14 cellular contexts compared by ENCODE assay signal in genomic region chr5:74275204-74275992, GRCh38.
A peak's percentile ranks its signal among the peaks of the same experiment; 100 is the strongest.
DNase-seq lines count a peak whose midpoint lies in the region; ATAC-seq and TF ChIP-seq lines count a peak whose summit lies in the region.
"Had no signal": no experiment of that assay in that cellular context is flagged by ENCODE, and none has a peak within 500 bp of the region (broad histone marks: within the 10 kb centered on the region; RNA-seq: fewer than 3 reads in every experiment).

No MANE protein-coding gene starts in this region.

- ATAC-seq in psoas muscle: peak in 3 of 4 donors; percentile 40 to 60 (median 43)
- ATAC-seq in stimulated activated memory B cell treated with anti-CD40 and anti-IgM and Interleukin-4, amounts not matched to agents 10 μg/mL and 1 μg/mL and 100 μg/mL, for 72 hours: no peak
- ATAC-seq: activated naive CD8-positive, alpha-beta T cell treated with anti-CD3 and anti-CD28 coated beads, Interleukin-2, amount 50 U/mL, for 24 hours; T-cell had no signal

- POLR2A ChIA-PET in CD8-positive, alpha-beta memory T cell (lab: Charles Lee): no interaction called here

- CTCF ChIA-PET in CD8-positive, alpha-beta memory T cell (lab: Charles Lee): no interaction called here

- no peak overlapping the region for H3K4me2 ChIP-seq in fibroblast of lung (ENCODE audit: extremely low read depth, insufficient read depth, low read length)
- H3K4me2 ChIP-seq: BLaER1 treated with 17β-estradiol and CSF1 and Interleukin-3, amounts not matched to agents 10 nM and 100 nM had no signal

- H3K4me3 Mint-ChIP-seq in CD14-positive monocyte: peak overlapping the region; percentile 7 to 39
- no peak overlapping the region for H3K4me3 Mint-ChIP-seq in stimulated activated memory B cell treated with anti-CD40 and anti-IgM and Interleukin-4, amounts not matched to agents 10 μg/mL and 1 μg/mL and 100 μg/mL, for 72 hours
- no peak overlapping the region for H3K4me3 Mint-ChIP-seq in CD8-positive, alpha-beta memory T cell
- H3K4me3 Mint-ChIP-seq: activated naive CD8-positive, alpha-beta T cell treated with anti-CD3 and anti-CD28 coated beads, Interleukin-2, amount 50 U/mL, for 24 hours; dendritic cell treated with granulocyte-macrophage colony-stimulating factor and Interleukin-4, amounts not matched to agents 40 ng/mL and 50 ng/mL, for 4 days; T-cell had no signal

- H3K36me3 ChIP-seq in fibroblast of lung (ENCODE audit: control insufficient read depth, insufficient read depth, low read length) (no peaks in the 10 kb centered on the region), psoas muscle (ENCODE audit: insufficient read depth in 1 of 2, low read depth in 1 of 2) (no peaks in the 10 kb centered on the region)
- H3K36me3 ChIP-seq in CD8-positive, alpha-beta memory T cell (ENCODE audit: insufficient read depth, low read length): no peaks in the 10 kb centered on the region
- H3K36me3 ChIP-seq: BLaER1 treated with 17β-estradiol and CSF1 and Interleukin-3, amounts not matched to agents 10 nM and 100 nM; tibial nerve had no signal

- H3K27me3 ChIP-seq in fibroblast of lung (ENCODE audit: control insufficient read depth, insufficient read depth, low read length) (no peaks in the 10 kb centered on the region), psoas muscle (ENCODE audit: insufficient read depth in 3 of 3, low read length in 2 of 3) (no peaks in the 10 kb centered on the region)
- no peaks in the 10 kb centered on the region for H3K27me3 ChIP-seq in CD8-positive, alpha-beta memory T cell (ENCODE audit: insufficient read depth, low read length, poor library complexity, severe bottlenecking)
- H3K27me3 ChIP-seq: BLaER1 treated with 17β-estradiol and CSF1 and Interleukin-3, amounts not matched to agents 10 nM and 100 nM; tibial nerve had no signal

- 72 to 75% (median 72%) methylated on average over 7 of the region's 7 CpGs for WGBS in psoas muscle, 3 donors

- TF ChIP-seq CTCF in CD14-positive monocyte (IDR thresholded peaks at IDR 0.05) (no peak), fibroblast of lung (conservative IDR thresholded peaks at IDR 0.05 in 1 of 2, IDR thresholded peaks at IDR 0.05 in 1 of 2; ENCODE audit: low read depth in 1 of 2, low read length in 2 of 2) (no peak), psoas muscle (IDR thresholded peaks at IDR 0.05) (no peak)

- H3K4me3 ChIP-seq in fibroblast of lung (replicated peaks in 1 of 4; ENCODE audit: control extremely low read depth in 1 of 4, insufficient read depth in 1 of 4, low read depth in 3 of 4, low read length in 4 of 4) (no peak overlapping the region), psoas muscle (no peak overlapping the region)
- H3K4me3 ChIP-seq in CD8-positive, alpha-beta memory T cell (ENCODE audit: low read length): no peak overlapping the region
- H3K4me3 ChIP-seq: BLaER1 treated with 17β-estradiol and CSF1 and Interleukin-3, amounts not matched to agents 10 nM and 100 nM had no signal

- H3K36me3 Mint-ChIP-seq in CD14-positive monocyte: peaks cover 0 to 5% of the 10 kb centered on the region in 2 donors
- H3K36me3 Mint-ChIP-seq in stimulated activated memory B cell treated with anti-CD40 and anti-IgM and Interleukin-4, amounts not matched to agents 10 μg/mL and 1 μg/mL and 100 μg/mL, for 72 hours: no peaks in the 10 kb centered on the region
- H3K36me3 Mint-ChIP-seq in CD8-positive, alpha-beta memory T cell: no peaks in the 10 kb centered on the region
- H3K36me3 Mint-ChIP-seq: T-cell had no signal

- H3K27me3 Mint-ChIP-seq in CD14-positive monocyte (ENCODE audit: low read depth in 3 of 3): peaks cover 0 to 3% (median 0%) of the 10 kb centered on the region in 3 donors
- peaks cover 30% of the 10 kb centered on the region for H3K27me3 Mint-ChIP-seq in stimulated activated memory B cell treated with anti-CD40 and anti-IgM and Interleukin-4, amounts not matched to agents 10 μg/mL and 1 μg/mL and 100 μg/mL, for 72 hours
- peaks cover 0 to 7% of the 10 kb centered on the region in 2 donors for H3K27me3 Mint-ChIP-seq in CD8-positive, alpha-beta memory T cell
- H3K27me3 Mint-ChIP-seq: dendritic cell treated with granulocyte-macrophage colony-stimulating factor and Interleukin-4, amounts not matched to agents 40 ng/mL and 50 ng/mL, for 4 days had no signal

- H3K9me3 ChIP-seq in fibroblast of lung (ENCODE audit: control insufficient read depth, insufficient read depth, low read depth, low read length) (no peaks in the 10 kb centered on the region), psoas muscle (no peaks in the 10 kb centered on the region)
- H3K9me3 ChIP-seq in CD8-positive, alpha-beta memory T cell (ENCODE audit: low read length): no peaks in the 10 kb centered on the region
- H3K9me3 ChIP-seq: BLaER1 treated with 17β-estradiol and CSF1 and Interleukin-3, amounts not matched to agents 10 nM and 100 nM; tibial nerve had no signal

- no peaks in the 10 kb centered on the region for H3K4me1 ChIP-seq in fibroblast of lung (ENCODE audit: control insufficient read depth, extremely low read depth, insufficient read depth, low read length)
- no peaks in the 10 kb centered on the region for H3K4me1 ChIP-seq in psoas muscle
- no peaks in the 10 kb centered on the region for H3K4me1 ChIP-seq in CD8-positive, alpha-beta memory T cell (ENCODE audit: insufficient read depth, low read length)

- H3K9ac ChIP-seq in fibroblast of lung (ENCODE audit: insufficient read depth, low read length): no peak overlapping the region
- H3K9ac ChIP-seq: BLaER1 treated with 17β-estradiol and CSF1 and Interleukin-3, amounts not matched to agents 10 nM and 100 nM had no signal

- no peaks in the 10 kb centered on the region for H3K9me3 Mint-ChIP-seq in CD14-positive monocyte
- H3K9me3 Mint-ChIP-seq in stimulated activated memory B cell treated with anti-CD40 and anti-IgM and Interleukin-4, amounts not matched to agents 10 μg/mL and 1 μg/mL and 100 μg/mL, for 72 hours: no peaks in the 10 kb centered on the region
- no peaks in the 10 kb centered on the region for H3K9me3 Mint-ChIP-seq in CD8-positive, alpha-beta memory T cell
- H3K9me3 Mint-ChIP-seq: activated naive CD8-positive, alpha-beta T cell treated with anti-CD3 and anti-CD28 coated beads, Interleukin-2, amount 50 U/mL, for 24 hours; dendritic cell treated with granulocyte-macrophage colony-stimulating factor and Interleukin-4, amounts not matched to agents 40 ng/mL and 50 ng/mL, for 4 days; T-cell had no signal

- H3K4me1 Mint-ChIP-seq in CD14-positive monocyte: peaks cover 54% of the 10 kb centered on the region
- no peaks in the 10 kb centered on the region for H3K4me1 Mint-ChIP-seq in stimulated activated memory B cell treated with anti-CD40 and anti-IgM and Interleukin-4, amounts not matched to agents 10 μg/mL and 1 μg/mL and 100 μg/mL, for 72 hours
- H3K4me1 Mint-ChIP-seq in CD8-positive, alpha-beta memory T cell: no peaks in the 10 kb centered on the region
- H3K4me1 Mint-ChIP-seq: activated naive CD8-positive, alpha-beta T cell treated with anti-CD3 and anti-CD28 coated beads, Interleukin-2, amount 50 U/mL, for 24 hours; T-cell had no signal

- intact Hi-C loops in CD14-positive monocyte (cut with micrococcal nuclease) (loop anchor here in 1 of 2 donors (10.0 kb wide), 1 partner anchor 369 kb away; the partner anchor contains the start of gene ENC1), psoas muscle (cut with DNase I) (no loop called here)

- H4K20me1 ChIP-seq in fibroblast of lung (ENCODE audit: control insufficient read depth, extremely low read depth, insufficient read depth, low read length): no peaks in the 10 kb centered on the region
- H4K20me1 ChIP-seq: BLaER1 treated with 17β-estradiol and CSF1 and Interleukin-3, amounts not matched to agents 10 nM and 100 nM had no signal

- H3K27ac Mint-ChIP-seq in CD14-positive monocyte: peak overlapping the region; percentile 78 to 96 (median 93)
- no peak overlapping the region for H3K27ac Mint-ChIP-seq in stimulated activated memory B cell treated with anti-CD40 and anti-IgM and Interleukin-4, amounts not matched to agents 10 μg/mL and 1 μg/mL and 100 μg/mL, for 72 hours
- H3K27ac Mint-ChIP-seq in CD8-positive, alpha-beta memory T cell: no peak overlapping the region
- H3K27ac Mint-ChIP-seq: activated naive CD8-positive, alpha-beta T cell treated with anti-CD3 and anti-CD28 coated beads, Interleukin-2, amount 50 U/mL, for 24 hours; dendritic cell treated with granulocyte-macrophage colony-stimulating factor and Interleukin-4, amounts not matched to agents 40 ng/mL and 50 ng/mL, for 4 days; T-cell had no signal

- H3K27ac ChIP-seq in fibroblast of lung (ENCODE audit: insufficient read depth, low read length): no peak overlapping the region
- no peak overlapping the region for H3K27ac ChIP-seq in psoas muscle
- H3K27ac ChIP-seq in CD8-positive, alpha-beta memory T cell (ENCODE audit: low read depth, low read length): no peak overlapping the region
- H3K27ac ChIP-seq: BLaER1 treated with 17β-estradiol and CSF1 and Interleukin-3, amounts not matched to agents 10 nM and 100 nM had no signal

- H3K79me2 ChIP-seq in fibroblast of lung (ENCODE audit: control insufficient read depth, insufficient read depth, low read length): no peaks in the 10 kb centered on the region

- H2AFZ ChIP-seq in fibroblast of lung (ENCODE audit: low read length): no peak overlapping the region

- DNase-seq in CD14-positive monocyte (ENCODE audit: low spot score): no peak
- peak; percentile 45 for DNase-seq in NOMO-1 treated with dmso at 0.1 percent for 144 hours (lab: John Stamatoyannopoulos, UW; ENCODE audit: unreplicated experiment)
- peak; percentile 17 to 53 for DNase-seq in fibroblast of lung (ENCODE audit: low read depth in 2 of 2)
- no peak for DNase-seq in psoas muscle
- no peak for DNase-seq in NCI-H748 treated with DMSO at 0.1 percent for 48 hours (lab: John Stamatoyannopoulos, UW)
- no peak for DNase-seq in SHP77 treated with DMSO at 0.1 percent for 48 hours (lab: John Stamatoyannopoulos, UW)
- DNase-seq in CD8-positive, alpha-beta memory T cell: no peak
- DNase-seq: activated naive CD8-positive, alpha-beta T cell treated with anti-CD3 and anti-CD28 coated beads, Interleukin-2, amount 50 U/mL, for 24 hours; GOT3; T-cell had no signal

Comparison
In these comparisons a context has a peak if more than half of its experiments do, and no peak if none do; other contexts are left out.
1. DNase-seq: peak in NOMO-1 treated with dmso at 0.1 percent for 144 hours (single experiment) and fibroblast of lung (2 of 2); none in CD14-positive monocyte (single experiment), psoas muscle (0 of 2), NCI-H748 treated with DMSO at 0.1 percent for 48 hours (single experiment), SHP77 treated with DMSO at 0.1 percent for 48 hours (single experiment) and CD8-positive, alpha-beta memory T cell (0 of 5).
2. H3K27ac Mint-ChIP-seq: peak in CD14-positive monocyte (7 of 7); none in stimulated activated memory B cell treated with anti-CD40 and anti-IgM and Interleukin-4, amounts not matched to agents 10 μg/mL and 1 μg/mL and 100 μg/mL, for 72 hours (single experiment) and CD8-positive, alpha-beta memory T cell (0 of 8).
3. H3K4me3 Mint-ChIP-seq: peak in CD14-positive monocyte (2 of 2); none in stimulated activated memory B cell treated with anti-CD40 and anti-IgM and Interleukin-4, amounts not matched to agents 10 μg/mL and 1 μg/mL and 100 μg/mL, for 72 hours (single experiment) and CD8-positive, alpha-beta memory T cell (0 of 7).